In genomic region chrX:72634321-72634720, GRCh38 we compare ENCODE assay signal across 20 cellular contexts.
DNase-seq lines count a peak whose midpoint lies in the region; FAIRE-seq and TF ChIP-seq lines count a peak whose summit lies in the region.
"Had no signal": no experiment of that assay in that cellular context is flagged by ENCODE, and none has a peak within 500 bp of the region (broad histone marks: within the 10 kb centered on the region; RNA-seq: fewer than 3 reads in every experiment).

No MANE protein-coding gene starts in this region.

- H3K36me3 ChIP-seq in astrocyte (ENCODE audit: insufficient read depth, low read length) (no peaks in the 10 kb centered on the region), SJCRH30 (no peaks in the 10 kb centered on the region)

- H3K36me3 Mint-ChIP-seq in astrocyte (ENCODE audit: low read depth, unreplicated experiment): no peaks in the 10 kb centered on the region
- H3K36me3 Mint-ChIP-seq: immature natural killer cell, naive B cell had no signal

- H3K27ac ChIP-seq in astrocyte (ENCODE audit: low read depth, low read length) (no peak overlapping the region), SJCRH30 (no peak overlapping the region)
- H3K27ac ChIP-seq: C4-2B had no signal

- DNase-seq in Ammon's horn (ENCODE audit: low spot score) (peak; percentile 9), astrocyte (ENCODE audit: low read depth) (no peak), foreskin melanocyte (peak; percentile 23), midbrain (lab: John Stamatoyannopoulos, UW) (peak; percentile 8), cortex of kidney (lab: John Stamatoyannopoulos, UW) (no peak), C1 segment of cervical spinal cord (lab: John Stamatoyannopoulos, UW) (no peak), SJCRH30 (no peak)
- no peak for DNase-seq in activated CD4-positive, alpha-beta T cell treated with anti-CD3 and anti-CD28 coated beads, Interleukin-2, amount 50 U/mL, for 4 hours
- DNase-seq: activated CD4-positive, alpha-beta T cell treated with anti-CD3 and anti-CD28 coated beads, Interleukin-2, amount 50 U/mL, for 48 hours; activated CD8-positive, alpha-beta memory T cell treated with anti-CD3 and anti-CD28 coated beads, Interleukin-2, amount 50 U/mL, for 48 hours; activated naive CD8-positive, alpha-beta T cell treated with anti-CD3 and anti-CD28 coated beads for 36 hours; endodermal cell; H9; immature natural killer cell; mesenchymal stem cell; naive B cell; NCI-H1105; occipital lobe; T-helper 17 cell had no signal

- H3K9me3 ChIP-seq in astrocyte (ENCODE audit: insufficient read depth, low read depth, low read length) (no peaks in the 10 kb centered on the region), SJCRH30 (replicated peaks) (no peaks in the 10 kb centered on the region)

- H3K9me3 Mint-ChIP-seq in astrocyte (ENCODE audit: unreplicated experiment): no peaks in the 10 kb centered on the region
- H3K9me3 Mint-ChIP-seq: activated naive CD8-positive, alpha-beta T cell treated with anti-CD3 and anti-CD28 coated beads for 36 hours; immature natural killer cell had no signal

- no peak overlapping the region for H3K9ac ChIP-seq in astrocyte (ENCODE audit: low read length)

- H3K4me1 ChIP-seq in astrocyte (ENCODE audit: insufficient read depth, low read length) (no peaks in the 10 kb centered on the region), SJCRH30 (no peaks in the 10 kb centered on the region)

- no peaks in the 10 kb centered on the region for H3K4me1 Mint-ChIP-seq in astrocyte (ENCODE audit: low read depth, unreplicated experiment)
- H3K4me1 Mint-ChIP-seq: activated naive CD8-positive, alpha-beta T cell treated with anti-CD3 and anti-CD28 coated beads for 36 hours; endodermal cell; H9; immature natural killer cell; naive B cell; T-helper 17 cell had no signal

- no peaks in the 10 kb centered on the region for H4K20me1 ChIP-seq in astrocyte (ENCODE audit: insufficient read depth, low read length)

- H3K27me3 ChIP-seq in astrocyte (ENCODE audit: insufficient read depth, low read length): no peaks in the 10 kb centered on the region
- H3K27me3 ChIP-seq in SJCRH30: no peaks in the 10 kb centered on the region

- H3K4me3 ChIP-seq in astrocyte (ENCODE audit: insufficient read depth, low read depth, low read length) (no peak overlapping the region), SJCRH30 (no peak overlapping the region)

- no peak overlapping the region for H3K27ac Mint-ChIP-seq in astrocyte (ENCODE audit: unreplicated experiment)
- H3K27ac Mint-ChIP-seq: activated naive CD8-positive, alpha-beta T cell treated with anti-CD3 and anti-CD28 coated beads for 36 hours; endodermal cell; H9; immature natural killer cell; naive B cell; T-helper 17 cell had no signal

- no peak overlapping the region for H3K4me2 ChIP-seq in astrocyte (ENCODE audit: low read length)

- FAIRE-seq in astrocyte (lab: Jason Lieb, UNC): peak; percentile 80

- H3K79me2 ChIP-seq in astrocyte (ENCODE audit: insufficient read depth, low read length): no peaks in the 10 kb centered on the region

- no peak for TF ChIP-seq CTCF in astrocyte (IDR thresholded peaks at IDR 0.05; ENCODE audit: insufficient read depth, low read depth, low read length)

- no peak overlapping the region for H2AFZ ChIP-seq in astrocyte (ENCODE audit: low read depth, low read length)

- H3K4me3 Mint-ChIP-seq in astrocyte (ENCODE audit: unreplicated experiment): no peak overlapping the region
- H3K4me3 Mint-ChIP-seq: activated naive CD8-positive, alpha-beta T cell treated with anti-CD3 and anti-CD28 coated beads for 36 hours; endodermal cell; H9; immature natural killer cell; T-helper 17 cell had no signal

- H3K27me3 Mint-ChIP-seq in astrocyte (ENCODE audit: low read depth, unreplicated experiment): no peaks in the 10 kb centered on the region
- H3K27me3 Mint-ChIP-seq: activated naive CD8-positive, alpha-beta T cell treated with anti-CD3 and anti-CD28 coated beads for 36 hours had no signal

Comparison
In these comparisons a context has a peak if more than half of its experiments do, and no peak if none do; other contexts are left out.
1. DNase-seq: peak in Ammon's horn (single experiment), foreskin melanocyte (single experiment) and midbrain (single experiment); none in astrocyte (single experiment), cortex of kidney (single experiment), activated CD4-positive, alpha-beta T cell treated with anti-CD3 and anti-CD28 coated beads, Interleukin-2, amount 50 U/mL, for 4 hours (0 of 2), C1 segment of cervical spinal cord (0 of 14) and SJCRH30 (0 of 2).